Comparison of ENCODE assay signal across 2 cellular contexts in genomic region chr11:96207459-96208449, GRCh38.
TF ChIP-seq lines count a peak whose summit lies in the region.

No MANE protein-coding gene starts in this region.

TF ChIP-seq in A549, 52 proteins besides CTCF, POLR2A, EP300 and RAD21 (continued from another document):
- TF ChIP-seq ATOH8 (CRISPR knock-in tag; IDR thresholded peaks at IDR 0.05; ENCODE audit: low read depth), result no peak

TF ChIP-seq in HepG2, 621 proteins besides CTCF, POLR2A, EP300 and RAD21 (continued from another document and continues in another):
- TF ChIP-seq ZNF280B (CRISPR knock-in tag; IDR thresholded peaks at IDR 0.05; ENCODE audit: borderline replicate concordance), result no peak
- TF ChIP-seq ETV6 (CRISPR knock-in tag; conservative IDR thresholded peaks at IDR 0.05), result no peak
- TF ChIP-seq MLX (CRISPR knock-in tag; IDR thresholded peaks at IDR 0.05), result peak; percentile 20; the same call in 1 of the 2 replicates
- TF ChIP-seq ZNF264 (CRISPR knock-in tag; IDR thresholded peaks at IDR 0.05), result no peak
- peak; percentile 50; the same call in 1 of the 2 replicates for TF ChIP-seq ZNF792 (CRISPR knock-in tag; IDR thresholded peaks at IDR 0.05)
- no peak for TF ChIP-seq FOXM1 (CRISPR knock-in tag; IDR thresholded peaks at IDR 0.05)
- no peak for TF ChIP-seq TFDP2 (CRISPR knock-in tag; IDR thresholded peaks at IDR 0.05)
- no peak for TF ChIP-seq GZF1 (CRISPR knock-in tag; IDR thresholded peaks at IDR 0.05)
- no peak for TF ChIP-seq ZMAT5 (CRISPR knock-in tag; IDR thresholded peaks at IDR 0.05; ENCODE audit: borderline replicate concordance, low read depth)
- no peak for TF ChIP-seq NFKBIZ (CRISPR knock-in tag; IDR thresholded peaks at IDR 0.05)
- TF ChIP-seq ZFP36L1 (CRISPR knock-in tag; IDR thresholded peaks at IDR 0.05), result no peak
- TF ChIP-seq ZBTB43 (CRISPR knock-in tag; conservative IDR thresholded peaks at IDR 0.05), result peak; percentile 36; the same call in 1 of the 2 replicates
- TF ChIP-seq HOXD1 (CRISPR knock-in tag; IDR thresholded peaks at IDR 0.05), result no peak
- no peak for TF ChIP-seq MLLT10 (CRISPR knock-in tag; IDR thresholded peaks at IDR 0.05)
- no peak for TF ChIP-seq RBM22 (optimal IDR thresholded peaks at IDR 0.05; ENCODE audit: low read length)
- TF ChIP-seq ZNF772 (CRISPR knock-in tag; IDR thresholded peaks at IDR 0.05), result peak; percentile 22; the same call in 1 of the 2 replicates
- 0 out of 2 replicates have a peak, but pooled peaks have one; percentile 44 for TF ChIP-seq CREM (IDR thresholded peaks at IDR 0.05)
- no peak for TF ChIP-seq CREM (CRISPR knock-in tag; IDR thresholded peaks at IDR 0.05)
- no peak for TF ChIP-seq ZNF326 (CRISPR knock-in tag; IDR thresholded peaks at IDR 0.05; ENCODE audit: borderline replicate concordance)
- no peak for TF ChIP-seq ZNF550 (CRISPR knock-in tag; IDR thresholded peaks at IDR 0.05; ENCODE audit: borderline replicate concordance)
- no peak for TF ChIP-seq ZUFSP (CRISPR knock-in tag; IDR thresholded peaks at IDR 0.05; ENCODE audit: borderline replicate concordance)
- no peak for TF ChIP-seq ZSCAN20 (CRISPR knock-in tag; IDR thresholded peaks at IDR 0.05; ENCODE audit: borderline replicate concordance)
- TF ChIP-seq KMT2A (CRISPR knock-in tag; IDR thresholded peaks at IDR 0.05), result peak; percentile 27; the same call in 1 of the 2 replicates
- no peak for TF ChIP-seq GMEB2 (CRISPR knock-in tag; IDR thresholded peaks at IDR 0.05; ENCODE audit: low read depth)
- TF ChIP-seq KAT8 (CRISPR knock-in tag; IDR thresholded peaks at IDR 0.05), result peak; percentile 51; the same call in 1 of the 2 replicates
- TF ChIP-seq ZBTB37 (CRISPR knock-in tag; IDR thresholded peaks at IDR 0.05), result peak; percentile 85
- TF ChIP-seq CBX1 (IDR thresholded peaks at IDR 0.05; ENCODE audit: low read depth), result no peak
- TF ChIP-seq GPN1 (CRISPR knock-in tag; IDR thresholded peaks at IDR 0.05; ENCODE audit: borderline replicate concordance), result no peak
- 0 out of 2 replicates have a peak, but pooled peaks have one; percentile 21 for TF ChIP-seq HMG20B (CRISPR knock-in tag; conservative IDR thresholded peaks at IDR 0.05)
- no peak for TF ChIP-seq ZNF672 (CRISPR knock-in tag; IDR thresholded peaks at IDR 0.05)
- no peak for TF ChIP-seq ZNF891 (CRISPR knock-in tag; IDR thresholded peaks at IDR 0.05)
- no peak for TF ChIP-seq FOXP1 (IDR thresholded peaks at IDR 0.05)
- peak; percentile 73 for TF ChIP-seq FOXP1 (CRISPR knock-in tag; IDR thresholded peaks at IDR 0.05)
- no peak for TF ChIP-seq ZNF644 (CRISPR knock-in tag; IDR thresholded peaks at IDR 0.05; ENCODE audit: low read depth)
- TF ChIP-seq ATF1 (CRISPR knock-in tag; IDR thresholded peaks at IDR 0.05), result 0 out of 2 replicates have a peak, but pooled peaks have one; percentile 32
- TF ChIP-seq U2AF1 (optimal IDR thresholded peaks at IDR 0.05; ENCODE audit: low read depth, low read length), result no peak
- TF ChIP-seq RFX1 (IDR thresholded peaks at IDR 0.05), result no peak
- peak; percentile 41; the same call in 1 of the 2 replicates for TF ChIP-seq TBX2 (CRISPR knock-in tag; IDR thresholded peaks at IDR 0.05; ENCODE audit: borderline replicate concordance)
- no peak; the same call in 1 of the 2 replicates for TF ChIP-seq NR2C2 (CRISPR knock-in tag; IDR thresholded peaks at IDR 0.05; ENCODE audit: borderline replicate concordance)
- TF ChIP-seq IRF2 (CRISPR knock-in tag; IDR thresholded peaks at IDR 0.05), result peak; percentile 45; the same call in 1 of the 2 replicates
- peak; percentile 82 for TF ChIP-seq ARID5B (CRISPR knock-in tag; IDR thresholded peaks at IDR 0.05)
- TF ChIP-seq ZNF652 (CRISPR knock-in tag; IDR thresholded peaks at IDR 0.05; ENCODE audit: borderline replicate concordance, low read depth), result no peak
- TF ChIP-seq NR2F1 (CRISPR knock-in tag; IDR thresholded peaks at IDR 0.05), result no peak
- TF ChIP-seq SYNCRIP (IDR thresholded peaks at IDR 0.05; ENCODE audit: insufficient read depth, low read depth, low read length), result no peak
- TF ChIP-seq ZFP36 (IDR thresholded peaks at IDR 0.05; ENCODE audit: borderline replicate concordance, low read depth, low read length, partially characterized antibody), result no peak
- TF ChIP-seq SMAD3 (CRISPR knock-in tag; IDR thresholded peaks at IDR 0.05), result no peak; the same call in 1 of the 2 replicates
